ENCODE assay signal across 8 cellular contexts in the genomic region with DNA sequence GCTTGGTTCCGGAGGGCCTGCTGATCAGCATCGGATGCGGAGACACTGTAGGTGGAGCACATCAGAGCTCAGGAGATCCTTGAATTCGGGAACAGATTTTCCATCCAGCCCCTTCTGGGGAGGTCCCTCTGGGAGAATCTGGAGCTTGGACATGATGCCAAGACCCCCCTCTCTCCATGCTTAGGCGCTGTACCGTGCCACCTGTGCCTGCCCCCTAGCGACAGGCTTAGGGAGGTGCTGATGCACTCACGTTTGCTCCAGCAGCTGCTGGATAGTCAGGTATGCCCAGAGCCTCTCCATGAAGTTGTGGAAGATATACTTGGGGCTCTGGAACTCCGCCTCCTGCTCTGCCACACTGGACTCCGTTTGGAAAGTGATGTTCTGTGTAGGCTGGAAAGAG. TPM values are rescaled to one million over a fixed set of nuclear protein-coding genes. Genes with fewer than 3 reads are reported as not detected.
A peak's percentile ranks its signal among the peaks of the same experiment; 100 is the strongest.
DNase-seq lines count a peak whose midpoint lies in the region; ATAC-seq and TF ChIP-seq lines count a peak whose summit lies in the region.

No MANE protein-coding gene starts in this region.

- POLR2A ChIA-PET in AG04450 (lab: Yijun Ruan, JAX): no interaction called here

- peak; percentile 65 for TF ChIP-seq CTCF in AG04450 (IDR thresholded peaks at IDR 0.05; ENCODE audit: low read depth, low read length)
- TF ChIP-seq CTCF in GM12864 (IDR thresholded peaks at IDR 0.05; ENCODE audit: low read depth, low read length, missing control alignments): peak; percentile 91
- peak; percentile 15 to 42 for TF ChIP-seq CTCF in tibial artery (IDR thresholded peaks at IDR 0.05)

- CTCF ChIA-PET in AG04450 (lab: Charles Lee): interaction anchor here (0.6 to 2.2 kb wide), 8 partner anchors 8 to 80 kb away, joined by 3 to 13 read pairs (median 4); a partner anchor contains a TSS

- no peaks in the 10 kb centered on the region for H3K4me1 ChIP-seq in tibial artery

- no peak for DNase-seq in AG04450 (ENCODE audit: low read depth, low spot score)
- DNase-seq in GM12864 (ENCODE audit: low read depth): no peak
- DNase-seq in SKM-1 treated with dmso at 0.1 percent for 144 hours (lab: John Stamatoyannopoulos, UW; ENCODE audit: unreplicated experiment): peak; percentile 19
- DNase-seq in germinal center (ENCODE audit: low spot score): peak; percentile 40
- no peak for DNase-seq in tibial artery
- DNase-seq in NCI-H146 treated with DMSO at 0.1 percent for 48 hours (lab: John Stamatoyannopoulos, UW; ENCODE audit: unreplicated experiment): no peak

- H3K27ac ChIP-seq in AG04450 (ENCODE audit: low read depth, low read length) (no peak overlapping the region), tibial artery (no peak overlapping the region)

- peaks cover 61 to 92% (median 73%) of the 10 kb centered on the region in 3 donors for H3K36me3 ChIP-seq in tibial artery

- H3K27me3 ChIP-seq in AG04450 (ENCODE audit: control insufficient read depth, insufficient read depth, low read length) (no peaks in the 10 kb centered on the region), tibial artery (no peaks in the 10 kb centered on the region)

- H3K4me3 ChIP-seq in AG04450 (ENCODE audit: low read depth, low read length) (no peak overlapping the region), GM12864 (ENCODE audit: low read depth, low read length) (no peak overlapping the region), tibial artery (no peak overlapping the region)

- ATAC-seq in GM21360 (IDR thresholded peaks at IDR 0.05; ENCODE audit: unreplicated experiment) (no peak), GM18909 (IDR thresholded peaks at IDR 0.05; ENCODE audit: poor library complexity, unreplicated experiment) (no peak)

- H3K9me3 ChIP-seq in AG04450 (ENCODE audit: control insufficient read depth, insufficient read depth, low read length): no peaks in the 10 kb centered on the region
- no peaks in the 10 kb centered on the region for H3K9me3 ChIP-seq in tibial artery

- intact Hi-C loops in tibial artery (cut with DNase I; ENCODE audit: low total_unique reads): loop anchor here (10.0 kb wide), 1 partner anchor 46 kb away; a partner anchor contains a TSS

RNA-seq across cellular contexts. Expression of a gene that starts 9.7 kb away (rescaled TPM):
- 0.63 and 0.64 TPM in 2 replicates for polyA plus RNA-seq in AG04450 (2011; rRNA removed)
- polyA minus RNA-seq in AG04450 (2011; rRNA and poly(A)+ RNA removed): 0.55 TPM in 1 of 2 replicates, not detected in the other

RNA-seq across cellular contexts. Expression of a gene that starts 14.1 kb away (rescaled TPM):
- not detected in 2 replicates for polyA plus RNA-seq in AG04450 (2011; rRNA removed)
- polyA minus RNA-seq in AG04450 (2011; rRNA and poly(A)+ RNA removed): not detected in 2 replicates

RNA-seq across cellular contexts. Expression of a gene that starts 26.1 kb away (rescaled TPM):
- polyA plus RNA-seq in AG04450 (2011; rRNA removed): 0.72 and 0.86 TPM in 2 replicates
- 1.0 and 1.5 TPM in 2 replicates for polyA minus RNA-seq in AG04450 (2011; rRNA and poly(A)+ RNA removed)

RNA-seq across cellular contexts. Expression of a gene that starts 43.3 kb away (rescaled TPM):
- polyA plus RNA-seq in AG04450 (2011; rRNA removed): not detected in 2 replicates
- not detected in 2 replicates for polyA minus RNA-seq in AG04450 (2011; rRNA and poly(A)+ RNA removed)

RNA-seq across cellular contexts. Expression of a gene that starts 50.0 kb away (rescaled TPM):
- polyA plus RNA-seq in AG04450 (2011; rRNA removed): 13.4 and 14.4 TPM in 2 replicates
- polyA minus RNA-seq in AG04450 (2011; rRNA and poly(A)+ RNA removed): 23.2 and 23.3 TPM in 2 replicates

Comparison
In these comparisons a context has a peak if more than half of its experiments do, and no peak if none do; other contexts are left out.
1. DNase-seq: peak in SKM-1 treated with dmso at 0.1 percent for 144 hours (single experiment) and germinal center (single experiment); none in AG04450 (single experiment), GM12864 (single experiment), tibial artery (0 of 2) and NCI-H146 treated with DMSO at 0.1 percent for 48 hours (single experiment).
2. CTCF ChIP-seq: peak in every context shown above with its lines; median percentile 91 in GM12864; 65 in AG04450; 28 in tibial artery.